26 cellular contexts compared by ENCODE assay signal in the genomic region with DNA sequence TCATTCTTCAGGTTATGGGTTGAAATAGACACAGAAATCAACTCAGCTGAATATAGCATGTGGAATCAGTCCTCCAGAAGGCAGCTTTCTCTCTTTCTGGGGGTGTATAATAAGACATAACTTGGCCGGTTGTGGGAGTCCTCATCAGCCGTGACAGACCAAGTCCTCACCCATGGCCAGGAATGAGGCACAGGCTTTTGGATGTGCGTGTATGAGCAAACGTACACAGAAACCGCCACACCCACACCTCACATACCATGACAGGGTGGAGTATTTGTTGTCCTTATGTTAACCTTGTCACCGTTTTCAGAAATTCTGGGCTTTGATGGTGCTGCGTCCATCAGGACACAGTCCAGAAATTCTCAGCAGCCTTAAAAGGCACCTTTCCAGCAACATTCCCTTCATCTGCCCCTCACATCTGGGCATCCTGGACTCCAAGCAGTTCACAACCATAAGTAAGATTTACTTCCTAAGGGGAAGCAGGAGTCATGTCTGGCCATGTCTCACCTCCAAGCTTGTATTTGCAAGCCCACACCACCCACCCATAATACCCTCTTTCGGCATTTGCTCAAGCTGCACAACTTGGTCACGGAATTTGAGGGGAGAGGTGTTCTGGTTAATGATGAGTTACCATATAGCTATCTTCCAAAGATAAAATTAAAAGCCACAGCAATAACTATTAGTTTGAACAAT. TPM values are rescaled to one million over a fixed set of nuclear protein-coding genes. Genes with fewer than 3 reads are reported as not detected.
DNase-seq lines count a peak whose midpoint lies in the region; ATAC-seq, FAIRE-seq and TF ChIP-seq lines count a peak whose summit lies in the region.
"Had no signal": no experiment of that assay in that cellular context is flagged by ENCODE, and none has a peak within 500 bp of the region (broad histone marks: within the 10 kb centered on the region; RNA-seq: fewer than 3 reads in every experiment).

No MANE protein-coding gene starts in this region.

- no peak for TF ChIP-seq POLR2A in HCT116 (IDR thresholded peaks at IDR 0.05; ENCODE audit: borderline replicate concordance, extremely low read depth, insufficient read depth, insufficient read length)

- H4K20me1 ChIP-seq in HCT116 (ENCODE audit: insufficient read depth) (no peaks in the 10 kb centered on the region), smooth muscle cell (ENCODE audit: low read depth) (no peaks in the 10 kb centered on the region)

- FAIRE-seq in GM19239 (lab: Jason Lieb, UNC) = no peak
- FAIRE-seq: GM18507 had no signal

- H3K9ac ChIP-seq in HCT116 (ENCODE audit: low read length) (peak overlapping the region; percentile 54), smooth muscle cell (ENCODE audit: low read depth) (peak overlapping the region; percentile 26)

- DNase-seq in HCT116 (ENCODE audit: low read depth, low spot score) (peak; percentile 60), foreskin keratinocyte (peak; percentile 91 to 96), smooth muscle cell (lab: John Stamatoyannopoulos, UW; ENCODE audit: unreplicated experiment) (no peak), GM19239 (ENCODE audit: insufficient read length, low spot score) (no peak), KBM-7 (no peak)
- no peak for DNase-seq in activated T-cell treated with anti-CD3 and anti-CD28 coated beads, Interleukin-2, amount 50 U/mL, for 4 hours
- DNase-seq: activated CD8-positive, alpha-beta memory T cell treated with anti-CD3 and anti-CD28 coated beads, Interleukin-2, amount 10 ng/mL, durations not matched to agents 7 days and 5 days; activated effector memory CD4-positive, alpha-beta T cell treated with anti-CD3 and anti-CD28 coated beads, Interleukin-2, amount 50 U/mL, for 16 hours; amniotic stem cell; foreskin melanocyte; left ventricle myocardium inferior; NCI-H1105 treated with DMSO at 0.1 percent for 48 hours; NCI-H2107; NCI-H748 treated with DMSO at 0.1 percent for 48 hours; occipital lobe; right cardiac atrium; stimulated activated naive CD4-positive, alpha-beta T cell had no signal

- POLR2A ChIA-PET in HCT116 (lab: Charles Lee) = no interaction called here

- no peak overlapping the region for H3K4me3 Mint-ChIP-seq in activated T-cell treated with anti-CD3 and anti-CD28 coated beads, Interleukin-2, amount 50 U/mL, for 4 hours
- H3K4me3 Mint-ChIP-seq: activated CD8-positive, alpha-beta memory T cell treated with anti-CD3 and anti-CD28 coated beads, Interleukin-2, amount 10 ng/mL, durations not matched to agents 7 days and 5 days; central memory CD8-positive, alpha-beta T cell; GM23338 had no signal

- intact Hi-C loops in HCT116 (cut with micrococcal nuclease) = no loop called here

- no peak for TF ChIP-seq RAD21 in HCT116 (IDR thresholded peaks at IDR 0.05; ENCODE audit: low read depth)

- H3K27ac ChIP-seq in HCT116 (ENCODE audit: low read depth, low read length) (no peak overlapping the region), VCaP (peak overlapping the region; percentile 100; the same call in 1 of the 2 replicates), foreskin keratinocyte (peak overlapping the region; percentile 93), smooth muscle cell (ENCODE audit: low read depth) (peak overlapping the region; percentile 61)
- H3K27ac ChIP-seq: HL-60, left ventricle myocardium inferior had no signal

- H3K27me3 ChIP-seq in HCT116 (ENCODE audit: insufficient read depth, low read length) = no peaks in the 10 kb centered on the region
- no peaks in the 10 kb centered on the region for H3K27me3 ChIP-seq in foreskin keratinocyte
- no peaks in the 10 kb centered on the region for H3K27me3 ChIP-seq in smooth muscle cell (ENCODE audit: low read depth)

- RAD21 ChIA-PET in HCT116 (lab: Charles Lee; ENCODE audit: low non-redundant PET in 1 of 2, low total read pairs in 2 of 2, uncharacterized antibody in 2 of 2, unreplicated experiment in 2 of 2) = no interaction called here

- 72% methylated on average over 9 of the region's 9 CpGs for WGBS in smooth muscle cell (ENCODE audit: low lambda C conversion rate)

- no peaks in the 10 kb centered on the region for H3K9me3 Mint-ChIP-seq in activated T-cell treated with anti-CD3 and anti-CD28 coated beads, Interleukin-2, amount 50 U/mL, for 4 hours
- H3K9me3 Mint-ChIP-seq: central memory CD8-positive, alpha-beta T cell; GM23338 had no signal

- H3K36me3 Mint-ChIP-seq in activated T-cell treated with anti-CD3 and anti-CD28 coated beads, Interleukin-2, amount 50 U/mL, for 4 hours (ENCODE audit: insufficient read depth) = no peaks in the 10 kb centered on the region
- H3K36me3 Mint-ChIP-seq: activated CD8-positive, alpha-beta memory T cell treated with anti-CD3 and anti-CD28 coated beads, Interleukin-2, amount 10 ng/mL, durations not matched to agents 7 days and 5 days had no signal

- H3F3A ChIP-seq in smooth muscle cell (ENCODE audit: low read depth) = no peaks in the 10 kb centered on the region

- H3K4me1 ChIP-seq in HCT116 (ENCODE audit: control insufficient read depth in 1 of 2, insufficient read depth in 2 of 2, low read length in 2 of 2) (peaks cover 16 to 82% of the 10 kb centered on the region in 2 experiments), foreskin keratinocyte (peaks cover 53% of the 10 kb centered on the region), smooth muscle cell (ENCODE audit: low read depth) (peaks cover 14% of the 10 kb centered on the region)

- H3K4me1 Mint-ChIP-seq in activated T-cell treated with anti-CD3 and anti-CD28 coated beads, Interleukin-2, amount 50 U/mL, for 4 hours (ENCODE audit: low read depth) = no peaks in the 10 kb centered on the region
- H3K4me1 Mint-ChIP-seq: central memory CD8-positive, alpha-beta T cell had no signal

- H3K36me3 ChIP-seq in HCT116 (ENCODE audit: control insufficient read depth in 1 of 2, insufficient read depth in 2 of 2, low read length in 2 of 2) = no peaks in the 10 kb centered on the region; a peak in 1 of 4 replicates
- H3K36me3 ChIP-seq in smooth muscle cell (ENCODE audit: low read depth) = no peaks in the 10 kb centered on the region
- H3K36me3 ChIP-seq: left ventricle myocardium inferior had no signal

- TF ChIP-seq CTCF in HCT116 (IDR thresholded peaks at IDR 0.05 in 2 of 3, conservative IDR thresholded peaks at IDR 0.05 in 1 of 3; ENCODE audit: borderline replicate concordance in 1 of 3, insufficient read depth in 1 of 3, low read depth in 2 of 3, low read length in 2 of 3) (no peak), VCaP (conservative IDR thresholded peaks at IDR 0.05) (no peak), foreskin keratinocyte (conservative IDR thresholded peaks at IDR 0.05) (no peak), smooth muscle cell (IDR thresholded peaks at IDR 0.05; ENCODE audit: borderline replicate concordance, insufficient read depth, poor library complexity, severe bottlenecking) (no peak)

- CTCF ChIA-PET in HCT116 (lab: Charles Lee) = interaction anchor here (1.5 kb wide), 1 partner anchor 108 kb away, joined by 5 read pairs; no protein-coding TSS in a partner anchor

- H3K9me3 ChIP-seq in HCT116 (ENCODE audit: control insufficient read depth in 1 of 2, insufficient read depth in 1 of 2, low read depth in 1 of 2, low read length in 2 of 2) = no peaks in the 10 kb centered on the region
- H3K9me3 ChIP-seq in smooth muscle cell (replicated peaks; ENCODE audit: low read depth) = no peaks in the 10 kb centered on the region
- H3K9me3 ChIP-seq: left ventricle myocardium inferior had no signal

- ATAC-seq in HCT116 (peak; percentile 71), foreskin keratinocyte (peak; percentile 72), HG02981 (IDR thresholded peaks at IDR 0.05; ENCODE audit: unreplicated experiment) (no peak)
- no peak for ATAC-seq in activated T-cell treated with anti-CD3 and anti-CD28 coated beads, Interleukin-2, amount 50 U/mL, for 4 hours
- ATAC-seq: activated CD8-positive, alpha-beta memory T cell treated with anti-CD3 and anti-CD28 coated beads, Interleukin-2, amount 10 ng/mL, durations not matched to agents 7 days and 5 days; GM23338; Panc1; right cardiac atrium had no signal

- H3K27me3 Mint-ChIP-seq in activated T-cell treated with anti-CD3 and anti-CD28 coated beads, Interleukin-2, amount 50 U/mL, for 4 hours (ENCODE audit: low read depth) = peaks cover 21% of the 10 kb centered on the region

- no peaks in the 10 kb centered on the region for H3K9me2 ChIP-seq in HCT116 (ENCODE audit: insufficient read depth)

- no peak overlapping the region for H2AFZ ChIP-seq in HCT116 (ENCODE audit: low read depth, low read length, poor library complexity, severe bottlenecking)
- H2AFZ ChIP-seq in smooth muscle cell (ENCODE audit: low read depth) = no peak overlapping the region
- H2AFZ ChIP-seq: GM23338 had no signal

- in situ Hi-C loops in KBM-7 (cut with MboI; ENCODE audit: low pct_unique_long_range_greater_than_20kb, low sequenced_read_pairs) = no loop called here

- no TSS peak for BruUV-seq in HCT116 (replicated peaks; lab: Mats Ljungman, UMichigan)

- H3K4me2 ChIP-seq in HCT116 (ENCODE audit: low read length) (peak overlapping the region; percentile 72), smooth muscle cell (peak overlapping the region; percentile 49)
- H3K4me2 ChIP-seq: GM23338 had no signal

- H3K79me2 ChIP-seq in HCT116 (ENCODE audit: insufficient read depth, low read length) (no peaks in the 10 kb centered on the region), smooth muscle cell (ENCODE audit: low read depth) (no peaks in the 10 kb centered on the region)

- H3K4me3 ChIP-seq in HCT116 (replicated peaks in 1 of 2; ENCODE audit: low read depth in 1 of 2, low read length in 2 of 2) (peak overlapping the region; percentile 7 to 37; a peak in 2 of 4 replicates), smooth muscle cell (no peak overlapping the region)
- H3K4me3 ChIP-seq: GM23338, left ventricle myocardium inferior had no signal

RNA-seq across cellular contexts. Expression of a gene that starts 12.4 kb away (rescaled TPM):
- 3.6 TPM for total RNA-seq in HCT116 (2021; ENCODE audit: unreplicated experiment)
- polyA plus RNA-seq in HCT116 (2012) = 3.3 and 4.8 TPM in 2 replicates
- total RNA-seq in foreskin keratinocyte = 76.9 and 78.2 TPM in 2 replicates
- 56.6 and 69.5 TPM in 2 replicates for polyA plus RNA-seq in foreskin keratinocyte
- total RNA-seq in smooth muscle cell = 3.2 and 6.0 TPM in 2 replicates
- polyA plus RNA-seq in smooth muscle cell = 0.14 and 2.7 TPM in 2 replicates
- total RNA-seq in activated T-cell treated with anti-CD3 and anti-CD28 coated beads, Interleukin-2, amount 50 U/mL, for 4 hours = under 1 TPM; 0.03 to 0.11 (median 0.08) TPM
- total RNA-seq: activated CD8-positive, alpha-beta memory T cell treated with anti-CD3 and anti-CD28 coated beads, Interleukin-2, amount 10 ng/mL, durations not matched to agents 7 days and 5 days; occipital lobe had no signal

RNA-seq across cellular contexts. Expression of a gene that starts 30.8 kb away (rescaled TPM):
- total RNA-seq in HCT116 (2021; ENCODE audit: unreplicated experiment) (13.6 TPM), foreskin keratinocyte (9.3 and 9.6 TPM in 2 replicates), smooth muscle cell (31.9 and 37.9 TPM in 2 replicates)
- polyA plus RNA-seq in HCT116 (2012) = 5.1 and 6.2 TPM in 2 replicates
- polyA plus RNA-seq in foreskin keratinocyte (1.8 and 2.3 TPM in 2 replicates), smooth muscle cell (3.8 and 5.6 TPM in 2 replicates)
- 10 to 100 TPM in 1 of 3 donors, 1 to 10 TPM in 2; 9.1 to 10.2 (median 9.9) TPM for total RNA-seq in activated T-cell treated with anti-CD3 and anti-CD28 coated beads, Interleukin-2, amount 50 U/mL, for 4 hours

RNA-seq across cellular contexts. Expression of a gene that starts 32.9 kb away (rescaled TPM):
- total RNA-seq in HCT116 (2021; ENCODE audit: unreplicated experiment) = 13.9 TPM
- polyA plus RNA-seq in HCT116 (2012) = 3.7 and 4.1 TPM in 2 replicates
- 12.1 and 12.5 TPM in 2 replicates for total RNA-seq in foreskin keratinocyte
- 2.6 and 3.1 TPM in 2 replicates for polyA plus RNA-seq in foreskin keratinocyte
- total RNA-seq in smooth muscle cell = 9.8 and 15.6 TPM in 2 replicates
- polyA plus RNA-seq in smooth muscle cell = 2.1 and 5.0 TPM in 2 replicates
- total RNA-seq in activated T-cell treated with anti-CD3 and anti-CD28 coated beads, Interleukin-2, amount 50 U/mL, for 4 hours = 1 to 10 TPM; 2.8 to 5.7 (median 4.1) TPM

RNA-seq across cellular contexts. Expression of a gene that starts 49.9 kb away (rescaled TPM):
- total RNA-seq in HCT116 (2021; ENCODE audit: unreplicated experiment) (not detected), foreskin keratinocyte (not detected in 2 replicates), smooth muscle cell (not detected in 2 replicates)
- not detected in 2 replicates for polyA plus RNA-seq in HCT116 (2012)
- polyA plus RNA-seq in foreskin keratinocyte (not detected in 2 replicates), smooth muscle cell (not detected in 2 replicates)
- total RNA-seq in activated T-cell treated with anti-CD3 and anti-CD28 coated beads, Interleukin-2, amount 50 U/mL, for 4 hours = not detected
- total RNA-seq: activated CD8-positive, alpha-beta memory T cell treated with anti-CD3 and anti-CD28 coated beads, Interleukin-2, amount 10 ng/mL, durations not matched to agents 7 days and 5 days; GM23338; left ventricle myocardium inferior; myocyte; occipital lobe; right cardiac atrium; urinary bladder had no signal
- polyA plus RNA-seq: GM23338, right cardiac atrium, urinary bladder had no signal

Comparison
In these comparisons a context has a peak if more than half of its experiments do, and no peak if none do; other contexts are left out.
1. ATAC-seq: peak in HCT116 (single experiment) and foreskin keratinocyte (single experiment); none in HG02981 (single experiment) and activated T-cell treated with anti-CD3 and anti-CD28 coated beads, Interleukin-2, amount 50 U/mL, for 4 hours (0 of 2).
2. DNase-seq: peak in HCT116 (single experiment) and foreskin keratinocyte (2 of 2); none in smooth muscle cell (single experiment), activated T-cell treated with anti-CD3 and anti-CD28 coated beads, Interleukin-2, amount 50 U/mL, for 4 hours (single experiment), GM19239 (single experiment) and KBM-7 (single experiment).
3. RNA of a gene that starts 12.4 kb away (total RNA-seq): 76.9 to 78.2 TPM in foreskin keratinocyte; 3.2 to 6.0 TPM in smooth muscle cell, 3.6 TPM in HCT116 (single experiment) and 0.03 to 0.11 TPM in activated T-cell treated with anti-CD3 and anti-CD28 coated beads, Interleukin-2, amount 50 U/mL, for 4 hours; every median in the first group is over 10 times any median in the second.